11 cellular contexts compared by ENCODE assay signal in the genomic region with DNA sequence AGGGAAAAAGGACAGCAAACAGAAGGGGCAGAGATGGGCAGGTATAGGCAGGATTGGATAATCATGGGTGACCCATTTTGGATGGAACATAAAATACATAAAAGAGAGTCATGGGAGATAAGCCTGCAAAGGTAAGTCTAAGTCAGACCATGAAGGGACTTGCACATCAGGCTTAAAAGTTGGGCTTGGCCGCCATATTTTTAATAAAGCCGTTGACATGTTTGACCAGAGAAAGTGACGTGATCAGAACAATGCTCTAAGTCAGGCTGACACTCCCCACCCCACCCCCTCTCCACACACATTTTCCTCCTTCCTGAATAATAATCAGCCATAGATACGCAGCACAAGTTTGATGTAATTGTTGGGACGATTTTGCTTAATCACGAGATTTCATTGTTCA.
"Had no signal": no experiment of that assay in that cellular context is flagged by ENCODE, and none has a peak within 500 bp of the region (broad histone marks: within the 10 kb centered on the region; RNA-seq: fewer than 3 reads in every experiment).

No MANE protein-coding gene starts in this region.

- ATAC-seq: GM23338, HCT116 had no signal

- H3K4me1 ChIP-seq: HAP-1 had no signal

- H3K36me3 ChIP-seq: HAP-1 had no signal

- H3K4me2 ChIP-seq: GM23338 had no signal

- H2AFZ ChIP-seq: GM23248, GM23338 had no signal

- FAIRE-seq: H1, H54 had no signal

- H3K9me3 ChIP-seq: HAP-1 had no signal

- DNase-seq: GM23248, GOT3, H7, H9, HCEC 1CT, HFFc6 had no signal

- H3K9ac ChIP-seq: GM23248 had no signal

- H3K4me3 ChIP-seq: GM23248, GM23338, HAP-1 had no signal

- H3K27ac ChIP-seq: GM23248 had no signal
